21 cellular contexts compared by ENCODE assay signal in the genomic region with DNA sequence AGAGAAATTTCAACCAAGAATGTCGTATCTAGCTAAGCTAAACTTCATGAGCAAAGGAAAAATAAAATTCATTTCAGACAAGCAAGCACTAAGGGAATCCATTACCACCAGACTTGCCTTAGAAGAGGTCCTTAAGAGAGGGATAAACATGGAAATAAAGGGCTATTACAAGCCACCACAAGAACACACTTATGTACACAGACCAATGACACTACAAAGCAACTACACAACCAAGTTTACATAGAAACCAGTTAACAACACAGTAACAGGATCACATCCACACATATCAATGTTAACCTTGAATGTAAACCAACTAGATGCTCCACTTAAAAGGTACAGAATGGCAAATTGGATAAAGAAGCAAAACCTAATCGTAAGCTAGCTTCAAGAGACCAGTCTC. TPM values are rescaled to one million over a fixed set of nuclear protein-coding genes. Genes with fewer than 3 reads are reported as not detected.
DNase-seq lines count a peak whose midpoint lies in the region; ATAC-seq and TF ChIP-seq lines count a peak whose summit lies in the region.
"Had no signal": no experiment of that assay in that cellular context is flagged by ENCODE, and none has a peak within 500 bp of the region (broad histone marks: within the 10 kb centered on the region; RNA-seq: fewer than 3 reads in every experiment).

No MANE protein-coding gene starts in this region.

- no peak for ATAC-seq in CD4-positive, alpha-beta T cell (ENCODE audit: poor library complexity)
- ATAC-seq in GM18873 (IDR thresholded peaks at IDR 0.05; ENCODE audit: low FRiP score, unreplicated experiment) = no peak
- ATAC-seq in HG02884 (IDR thresholded peaks at IDR 0.05; ENCODE audit: unreplicated experiment) = no peak
- ATAC-seq: heart right ventricle; stimulated activated naive B cell treated with anti-CD40 and anti-IgM and Interleukin-4, amounts not matched to agents 10 μg/mL and 1 μg/mL and 100 μg/mL, for 72 hours had no signal

- H3K36me3 Mint-ChIP-seq in CD4-positive, alpha-beta T cell (ENCODE audit: low read depth) = peaks cover 62% of the 10 kb centered on the region
- H3K36me3 Mint-ChIP-seq in CD8-positive, alpha-beta memory T cell = peaks cover 9 to 32% (median 19%) of the 10 kb centered on the region in 3 donors

- TF ChIP-seq CTCF in CD4-positive, alpha-beta T cell (IDR thresholded peaks at IDR 0.05) = no peak
- TF ChIP-seq CTCF in colonic mucosa (IDR thresholded peaks at IDR 0.05) = no peak

- POLR2A ChIA-PET in CD4-positive, alpha-beta T cell (lab: Charles Lee) = interaction anchor here (0.7 to 3.5 kb wide), 3 partner anchors 9 to 120 kb away, joined by 3 to 16 read pairs (median 4); no protein-coding TSS in a partner anchor
- POLR2A ChIA-PET in CD8-positive, alpha-beta memory T cell (lab: Charles Lee) = no interaction called here

- H3K36me3 ChIP-seq in CD8-positive, alpha-beta memory T cell (ENCODE audit: insufficient read depth, low read length) = no peaks in the 10 kb centered on the region
- no peaks in the 10 kb centered on the region for H3K36me3 ChIP-seq in colonic mucosa

- peaks cover 71% of the 10 kb centered on the region for H3K4me1 ChIP-seq in CD8-positive, alpha-beta memory T cell (ENCODE audit: insufficient read depth, low read length)
- no peaks in the 10 kb centered on the region for H3K4me1 ChIP-seq in colonic mucosa

- H3K4me3 ChIP-seq in CD8-positive, alpha-beta memory T cell (ENCODE audit: low read length) = peak overlapping the region; percentile 30
- no peak overlapping the region for H3K4me3 ChIP-seq in colonic mucosa
- H3K4me3 ChIP-seq: heart right ventricle had no signal

- intact Hi-C loops in CD4-positive, alpha-beta T cell (cut with DNase I, micrococcal nuclease) = loop anchor here in 1 of 2 experiments (2.0 kb wide), 1 partner anchor 36 kb away; no protein-coding TSS in a partner anchor
- intact Hi-C loops in colonic mucosa (cut with DNase I) (no loop called here), posterior vena cava (cut with DNase I) (no loop called here)

- H3K4me1 Mint-ChIP-seq in CD4-positive, alpha-beta T cell (ENCODE audit: low read depth) = peaks cover 94% of the 10 kb centered on the region
- H3K4me1 Mint-ChIP-seq in CD8-positive, alpha-beta memory T cell = peaks cover 87 to 97% (median 97%) of the 10 kb centered on the region in 3 donors

- H3K9ac ChIP-seq in colonic mucosa (ENCODE audit: low read depth in 2 of 2, low read length in 2 of 2) = no peak overlapping the region

- H3K9me3 ChIP-seq in CD4-positive, alpha-beta T cell (ENCODE audit: control insufficient read depth, low read length) = peaks cover 5% of the 10 kb centered on the region
- no peaks in the 10 kb centered on the region for H3K9me3 ChIP-seq in CD8-positive, alpha-beta memory T cell (ENCODE audit: low read length)
- no peaks in the 10 kb centered on the region for H3K9me3 ChIP-seq in colonic mucosa

- CTCF ChIA-PET in CD4-positive, alpha-beta T cell (lab: Charles Lee) = interaction anchor here (0.7 to 1.7 kb wide), 3 partner anchors 24 to 73 kb away, joined by 4 read pairs; no protein-coding TSS in a partner anchor
- CTCF ChIA-PET in CD8-positive, alpha-beta memory T cell (lab: Charles Lee) = interaction anchor here (3.2 kb wide), 1 partner anchor 72 kb away, joined by 8 read pairs; no protein-coding TSS in a partner anchor

- DNase-seq in CD4-positive, alpha-beta T cell = no peak
- no peak for DNase-seq in CD8-positive, alpha-beta memory T cell
- peak; percentile 66 for DNase-seq in NCI-H748 (lab: John Stamatoyannopoulos, UW; ENCODE audit: unreplicated experiment)
- DNase-seq in colonic mucosa = no peak
- no peak for DNase-seq in A172 (ENCODE audit: low spot score)
- no peak for DNase-seq in posterior vena cava (ENCODE audit: low spot score)
- DNase-seq: activated CD4-positive, CD25-positive, alpha-beta regulatory T cell; activated CD8-positive, alpha-beta memory T cell treated with anti-CD3 and anti-CD28 coated beads, Interleukin-2, amount 50 U/mL, for 48 hours; amniotic stem cell; caudate nucleus; effector CD8-positive, alpha-beta T cell; heart right ventricle; islet precursor cell; mammary epithelial cell; SHP77; stimulated activated CD4-positive, alpha-beta T cell treated with anti-CD3 and anti-CD28 coated beads, Interleukin-12 subunit alpha, Interleukin-12 subunit beta, amount 100 ng/mL, for 4 hours; stimulated activated naive B cell treated with anti-CD40 and anti-IgM and Interleukin-4, amounts not matched to agents 10 μg/mL and 1 μg/mL and 100 μg/mL, for 72 hours had no signal

- no peaks in the 10 kb centered on the region for H3K27me3 Mint-ChIP-seq in CD4-positive, alpha-beta T cell
- peaks cover 0 to 3% of the 10 kb centered on the region in 2 donors for H3K27me3 Mint-ChIP-seq in CD8-positive, alpha-beta memory T cell
- H3K27me3 Mint-ChIP-seq: stimulated activated naive B cell treated with anti-CD40 and anti-IgM and Interleukin-4, amounts not matched to agents 10 μg/mL and 1 μg/mL and 100 μg/mL, for 72 hours; type B pancreatic cell had no signal

- no peaks in the 10 kb centered on the region for H3K9me3 Mint-ChIP-seq in CD4-positive, alpha-beta T cell
- H3K9me3 Mint-ChIP-seq in CD8-positive, alpha-beta memory T cell = no peaks in the 10 kb centered on the region

- peak overlapping the region; percentile 81 for H3K27ac Mint-ChIP-seq in CD4-positive, alpha-beta T cell
- H3K27ac Mint-ChIP-seq in CD8-positive, alpha-beta memory T cell = peak overlapping the region; percentile 68 to 91 (median 78)
- H3K27ac Mint-ChIP-seq: nephron, type B pancreatic cell had no signal

- peak overlapping the region; percentile 74 for H3K4me3 Mint-ChIP-seq in CD4-positive, alpha-beta T cell
- peak overlapping the region in 6 of 7 donors; percentile 7 to 73 (median 68) for H3K4me3 Mint-ChIP-seq in CD8-positive, alpha-beta memory T cell
- H3K4me3 Mint-ChIP-seq: nephron, type B pancreatic cell had no signal

- no peaks in the 10 kb centered on the region for H3K27me3 ChIP-seq in CD4-positive, alpha-beta T cell (ENCODE audit: control insufficient read depth, insufficient read depth, low read length)
- no peaks in the 10 kb centered on the region for H3K27me3 ChIP-seq in CD8-positive, alpha-beta memory T cell (ENCODE audit: insufficient read depth, low read length, poor library complexity, severe bottlenecking)
- no peaks in the 10 kb centered on the region for H3K27me3 ChIP-seq in colonic mucosa
- H3K27me3 ChIP-seq: heart right ventricle had no signal

- H3K27ac ChIP-seq in CD4-positive, alpha-beta T cell (ENCODE audit: low read depth, low read length) = no peak overlapping the region
- no peak overlapping the region for H3K27ac ChIP-seq in CD8-positive, alpha-beta memory T cell (ENCODE audit: low read depth, low read length)
- peak overlapping the region; percentile 30 for H3K27ac ChIP-seq in colonic mucosa
- H3K27ac ChIP-seq: heart right ventricle had no signal

RNA-seq across cellular contexts. Expression of gene TMEM123, which starts 38.0 kb away (rescaled TPM):
- 100 to 1,000 TPM; 288 to 307 TPM for total RNA-seq in CD4-positive, alpha-beta T cell
- 100 to 1,000 TPM; 257 to 259 TPM for total RNA-seq in CD8-positive, alpha-beta memory T cell
- 491 TPM for polyA plus RNA-seq in CD8-positive, alpha-beta memory T cell
- total RNA-seq in colonic mucosa (100 to 1,000 TPM; 126 to 175 TPM), posterior vena cava (100 to 1,000 TPM in 1 of 2 donors, 10 to 100 TPM in 1; 99.5 to 103 TPM)
- total RNA-seq in A172 (2014; rRNA removed; shearing (Covaris generic)) = 93.3 and 123 TPM in 2 replicates
